In the genomic region with DNA sequence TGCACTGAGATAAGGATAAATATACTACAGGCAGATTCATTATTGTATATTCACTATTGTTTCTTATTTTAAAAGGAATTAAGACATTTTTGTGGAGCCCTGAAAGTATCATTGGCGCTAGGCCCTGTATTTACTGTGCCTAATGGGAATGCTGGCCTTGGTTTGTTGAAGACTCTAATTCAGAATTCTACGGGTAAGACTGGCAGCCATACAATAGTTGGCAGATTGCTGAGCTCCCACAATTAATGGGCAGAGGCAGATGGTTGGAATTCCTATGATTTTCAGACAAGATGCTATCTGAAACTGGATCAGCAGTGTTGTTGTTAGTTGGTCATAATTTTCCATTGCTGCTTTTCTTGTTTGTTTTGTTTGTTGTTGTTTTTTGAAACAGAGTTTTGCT, we compare ENCODE assay signal across 18 cellular contexts.
"Had no signal": no experiment of that assay in that cellular context is flagged by ENCODE, and none has a peak within 500 bp of the region (broad histone marks: within the 10 kb centered on the region; RNA-seq: fewer than 3 reads in every experiment).

No MANE protein-coding gene starts in this region.

- H3K9ac ChIP-seq: parathyroid adenoma had no signal

- H3K36me3 ChIP-seq: thoracic aorta had no signal

- H3K79me2 ChIP-seq: parathyroid adenoma had no signal

- H3K4me3 Mint-ChIP-seq: activated CD4-positive, alpha-beta T cell treated with anti-CD3 and anti-CD28 coated beads, Interleukin-2, amount 10 ng/mL, durations not matched to agents 7 days and 5 days; activated T-cell treated with anti-CD3 and anti-CD28 coated beads, Interleukin-2, amount 50 U/mL, for 72 hours; nephron; stimulated activated memory B cell treated with anti-CD40 and anti-IgM and Interleukin-4, amounts not matched to agents 10 μg/mL and 1 μg/mL and 100 μg/mL, for 72 hours had no signal

- H3K4me1 Mint-ChIP-seq: activated CD4-positive, alpha-beta T cell treated with anti-CD3 and anti-CD28 coated beads, Interleukin-2, amount 10 ng/mL, durations not matched to agents 7 days and 5 days; stimulated activated memory B cell treated with anti-CD40 and anti-IgM and Interleukin-4, amounts not matched to agents 10 μg/mL and 1 μg/mL and 100 μg/mL, for 72 hours had no signal

- H3K4me1 ChIP-seq: parathyroid adenoma had no signal

- H3K36me3 Mint-ChIP-seq: stimulated activated memory B cell treated with anti-CD40 and anti-IgM and Interleukin-4, amounts not matched to agents 10 μg/mL and 1 μg/mL and 100 μg/mL, for 72 hours had no signal

- DNase-seq: activated CD4-positive, alpha-beta T cell treated with anti-CD3 and anti-CD28 coated beads, Interleukin-2, amount 10 ng/mL, durations not matched to agents 7 days and 5 days; activated CD8-positive, alpha-beta memory T cell treated with anti-CD3 and anti-CD28 coated beads, Interleukin-2, amount 50 U/mL, for 48 hours; activated effector memory CD4-positive, alpha-beta T cell treated with anti-CD3 and anti-CD28 coated beads, Interleukin-2, amount 50 U/mL, for 16 hours; activated naive CD4-positive, alpha-beta T cell treated with anti-CD3 and anti-CD28 coated beads, Interleukin-2, amount 50 U/mL, for 16 hours; activated T-cell treated with anti-CD3 and anti-CD28 coated beads, Interleukin-2, amount 50 U/mL, for 72 hours; dermis blood vessel endothelial cell; glutamatergic neuron; hypothalamus; stimulated activated CD4-positive, alpha-beta T cell treated with anti-CD3 and anti-CD28 coated beads, Interleukin-4, amount 100 ng/mL, for 24 hours; T1000 had no signal

- ATAC-seq: activated CD4-positive, CD25-positive, alpha-beta regulatory T cell treated with anti-CD3 and anti-CD28 coated beads, Interleukin-2, amount 50 U/mL, for 24 hours; activated T-cell treated with anti-CD3 and anti-CD28 coated beads, Interleukin-2, amount 50 U/mL, for 72 hours; left lobe of liver; sciatic nerve; stimulated activated memory B cell treated with anti-CD40 and anti-IgM and Interleukin-4, amounts not matched to agents 10 μg/mL and 1 μg/mL and 100 μg/mL, for 72 hours had no signal

- H3K27ac Mint-ChIP-seq: activated CD4-positive, alpha-beta T cell treated with anti-CD3 and anti-CD28 coated beads, Interleukin-2, amount 10 ng/mL, durations not matched to agents 7 days and 5 days; activated T-cell treated with anti-CD3 and anti-CD28 coated beads, Interleukin-2, amount 50 U/mL, for 72 hours; stimulated activated memory B cell treated with anti-CD40 and anti-IgM and Interleukin-4, amounts not matched to agents 10 μg/mL and 1 μg/mL and 100 μg/mL, for 72 hours had no signal

- H2AFZ ChIP-seq: parathyroid adenoma had no signal

- H3K27ac ChIP-seq: parathyroid adenoma, thoracic aorta had no signal

- H3K9me3 Mint-ChIP-seq: activated CD4-positive, alpha-beta T cell treated with anti-CD3 and anti-CD28 coated beads, Interleukin-2, amount 10 ng/mL, durations not matched to agents 7 days and 5 days; activated T-cell treated with anti-CD3 and anti-CD28 coated beads, Interleukin-2, amount 50 U/mL, for 72 hours; nephron had no signal

- H3K4me3 ChIP-seq: lung, thoracic aorta had no signal

- H3K9me3 ChIP-seq: thoracic aorta had no signal
